ENCODE assay signal across 8 cellular contexts in the genomic region with DNA sequence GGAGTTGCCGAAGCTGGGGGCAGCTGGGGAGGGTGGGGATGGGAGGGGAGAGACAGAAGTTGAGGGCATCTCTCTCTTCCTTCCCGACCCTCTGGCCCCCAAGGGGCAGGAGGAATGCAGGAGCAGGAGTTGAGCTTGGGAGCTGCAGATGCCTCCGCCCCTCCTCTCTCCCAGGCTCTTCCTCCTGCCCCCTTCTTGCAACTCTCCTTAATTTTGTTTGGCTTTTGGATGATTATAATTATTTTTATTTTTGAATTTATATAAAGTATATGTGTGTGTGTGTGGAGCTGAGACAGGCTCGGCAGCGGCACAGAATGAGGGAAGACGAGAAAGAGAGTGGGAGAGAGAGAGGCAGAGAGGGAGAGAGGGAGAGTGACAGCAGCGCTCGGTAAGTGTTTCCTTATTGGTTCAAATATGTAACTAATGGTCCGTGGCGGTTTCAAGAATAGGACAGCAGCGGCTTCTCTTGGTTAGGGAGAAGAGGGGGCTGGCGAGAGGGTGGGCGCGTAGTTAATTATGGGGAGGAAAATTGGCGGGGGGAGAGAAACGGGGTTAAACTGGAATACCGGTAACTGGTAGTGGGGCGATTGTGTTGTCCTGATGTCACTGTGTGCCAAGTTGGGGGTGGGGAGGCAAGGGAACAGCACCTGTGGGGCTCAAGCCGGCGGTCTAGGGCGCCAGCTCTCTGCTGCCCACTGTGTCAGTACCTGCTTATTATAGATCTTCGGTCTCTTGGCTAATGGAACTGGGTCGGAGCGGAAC.
A peak's percentile ranks its signal among the peaks of the same experiment; 100 is the strongest.
DNase-seq lines count a peak whose midpoint lies in the region; ATAC-seq and TF ChIP-seq lines count a peak whose summit lies in the region.

No MANE protein-coding gene starts in this region.

- no peaks in the 10 kb centered on the region for H3K4me1 ChIP-seq in parathyroid adenoma

- H3K27me3 ChIP-seq in parathyroid adenoma (ENCODE audit: control insufficient read depth, insufficient read depth, low read length) = peaks cover 15% of the 10 kb centered on the region

- H3K36me3 ChIP-seq in parathyroid adenoma (ENCODE audit: control insufficient read depth, insufficient read depth, low read length) = no peaks in the 10 kb centered on the region

- peak; percentile 11 for ATAC-seq in HG03571 (IDR thresholded peaks at IDR 0.05; ENCODE audit: unreplicated experiment)

- peak overlapping the region; percentile 94 for H3K4me3 ChIP-seq in fibroblast of mammary gland (ENCODE audit: control insufficient read depth, low read depth, low read length)
- H3K4me3 ChIP-seq in parathyroid adenoma (ENCODE audit: low read depth, low read length) = peak overlapping the region; percentile 41

- DNase-seq in DMS 273 treated with DMSO at 0.1 percent for 48 hours (lab: John Stamatoyannopoulos, UW) (peak; percentile 49), GM20000 (ENCODE audit: low spot score) (peak; percentile 72), SHP77 (lab: John Stamatoyannopoulos, UW) (peak; percentile 72 to 76), fibroblast of mammary gland (ENCODE audit: low read depth) (peak; percentile 51), cerebellar nuclear complex (lab: John Stamatoyannopoulos, UW) (no peak)
- no peak for DNase-seq in activated CD8-positive, alpha-beta memory T cell treated with anti-CD3 and anti-CD28 coated beads, Interleukin-2, amount 50 U/mL, for 48 hours

- H3K27ac ChIP-seq in parathyroid adenoma = no peak overlapping the region

- peak overlapping the region; percentile 50 for H3K4me2 ChIP-seq in parathyroid adenoma (ENCODE audit: low read length)

- peak overlapping the region; percentile 56 for H2AFZ ChIP-seq in parathyroid adenoma

- no peaks in the 10 kb centered on the region for H3K79me2 ChIP-seq in parathyroid adenoma

- no peaks in the 10 kb centered on the region for H3K9me3 ChIP-seq in parathyroid adenoma (ENCODE audit: control insufficient read depth, low read length)

- no peak for TF ChIP-seq CTCF in GM20000 (IDR thresholded peaks at IDR 0.05; ENCODE audit: extremely low read depth, missing control alignments)
- TF ChIP-seq CTCF in fibroblast of mammary gland (conservative IDR thresholded peaks at IDR 0.05; ENCODE audit: control insufficient read depth, insufficient read depth, low read depth, low read length) = peak; percentile 4
- TF ChIP-seq CTCF in parathyroid adenoma (IDR thresholded peaks at IDR 0.05) = no peak

- no peak overlapping the region for H3K9ac ChIP-seq in parathyroid adenoma

Comparison
In these comparisons a context has a peak if more than half of its experiments do, and no peak if none do; other contexts are left out.
1. DNase-seq: peak in DMS 273 treated with DMSO at 0.1 percent for 48 hours (single experiment), GM20000 (single experiment), SHP77 (2 of 2) and fibroblast of mammary gland (single experiment); none in activated CD8-positive, alpha-beta memory T cell treated with anti-CD3 and anti-CD28 coated beads, Interleukin-2, amount 50 U/mL, for 48 hours (single experiment) and cerebellar nuclear complex (0 of 2).